Comparison of ENCODE assay signal across 9 cellular contexts in the genomic region with DNA sequence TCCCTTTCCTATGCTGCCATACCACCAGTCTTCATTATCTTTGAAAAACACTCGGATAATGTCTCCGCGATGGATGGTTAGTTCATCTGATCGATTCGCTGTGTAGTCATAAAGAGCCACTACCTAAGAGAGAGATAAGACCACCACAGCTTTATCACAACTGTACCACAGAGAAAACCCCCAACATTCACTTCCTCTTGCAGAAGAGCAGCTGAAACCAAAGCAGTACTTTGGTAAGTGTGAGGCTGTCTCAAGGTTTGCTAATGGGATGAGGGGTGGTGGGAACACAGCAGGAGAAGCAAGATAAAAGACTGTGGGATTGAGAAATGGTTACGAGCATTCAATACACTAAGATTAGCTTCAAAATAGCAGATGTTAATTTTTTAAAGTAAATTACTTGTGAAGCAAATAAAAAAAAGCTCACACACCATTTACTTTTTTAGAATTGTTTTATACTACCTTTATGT.
DNase-seq lines count a peak whose midpoint lies in the region; ATAC-seq, FAIRE-seq and TF ChIP-seq lines count a peak whose summit lies in the region.
"Had no signal": no experiment of that assay in that cellular context is flagged by ENCODE, and none has a peak within 500 bp of the region (broad histone marks: within the 10 kb centered on the region; RNA-seq: fewer than 3 reads in every experiment).

No MANE protein-coding gene starts in this region.

- SMC1A ChIA-PET in GM12878 (lab: Charles Lee; ENCODE audit: uncharacterized antibody, unreplicated experiment) = interaction anchor here (0.6 to 3.6 kb wide), 30 partner anchors 8 to 966 kb away, joined by 3 to 23 read pairs (median 5); partner anchors contain the start of gene BCLAF1

- POLR2A ChIA-PET in GM12878 (lab: Charles Lee) = interaction anchor here (0.9 to 1.6 kb wide), 3 partner anchors 8 to 149 kb away, joined by 3 to 7 read pairs (median 4); partner anchors contain the start of gene MYB

- WGBS in GM12878 (ENCODE audit: insufficient coverage, insufficient replicate concordance, low lambda C conversion rate, missing lambda C conversion rate) = 47% methylated on average over 6 of the region's 6 CpGs

- peak overlapping the region; percentile 80 for H3K27ac ChIP-seq in GM12878 (ENCODE audit: control insufficient read depth, insufficient read depth)
- H3K27ac ChIP-seq: epithelial cell of prostate had no signal

- ATAC-seq in GM21619 (IDR thresholded peaks at IDR 0.05; ENCODE audit: unreplicated experiment) (peak; percentile 95), HG03571 (IDR thresholded peaks at IDR 0.05; ENCODE audit: unreplicated experiment) (peak; percentile 98), GM12878 (peak; percentile 96)

- no peaks in the 10 kb centered on the region for H3K79me2 ChIP-seq in GM12878 (ENCODE audit: control insufficient read depth, insufficient read depth, low read length)

- FAIRE-seq in GM12892 (lab: Jason Lieb, UNC) (peak; percentile 87), GM12878 (lab: Jason Lieb, UNC) (peak; percentile 95)

- no peaks in the 10 kb centered on the region for H3K9me3 ChIP-seq in GM12878 (replicated peaks; ENCODE audit: control insufficient read depth, insufficient read depth, low read length)

- RAD21 ChIA-PET in GM12878 (lab: Charles Lee; ENCODE audit: unreplicated experiment) = interaction anchor here (0.5 to 2.4 kb wide), 23 partner anchors 9 to 315 kb away, joined by 3 to 24 read pairs (median 4); partner anchors contain the start of gene HBS1L

- 0 out of 2 replicates have a peak, but pooled peaks have one; percentile 3 for TF ChIP-seq RAD21 in GM12878 (IDR thresholded peaks at IDR 0.05; ENCODE audit: insufficient read depth, low read depth, low read length)

- H2AFZ ChIP-seq in GM12878 (ENCODE audit: control insufficient read depth, low read depth, low read length) = peak overlapping the region; percentile 46

- TF ChIP-seq POLR2A in GM12892 (IDR thresholded peaks at IDR 0.05; ENCODE audit: low read depth, low read length) = no peak
- no peak for TF ChIP-seq POLR2A in GM12878 (IDR thresholded peaks at IDR 0.05; ENCODE audit: low read depth, low read length)

- peak overlapping the region; percentile 100 for H3K4me2 ChIP-seq in GM12878 (ENCODE audit: control insufficient read depth, insufficient read depth)

- no TSS peak for BruUV-seq in GM12878 (replicated peaks; lab: Mats Ljungman, UMichigan)

- peak overlapping the region; percentile 52 for H3K9ac ChIP-seq in GM12878 (ENCODE audit: control insufficient read depth, insufficient read depth, low read length)

- TF ChIP-seq CTCF in GM12878 (IDR thresholded peaks at IDR 0.05 in 2 of 3, conservative IDR thresholded peaks at IDR 0.05 in 1 of 3; ENCODE audit: control insufficient read depth in 2 of 3, extremely low read depth in 1 of 3, insufficient read depth in 1 of 3, low read depth in 3 of 3, low read length in 3 of 3) (no peak), foreskin fibroblast (IDR thresholded peaks at IDR 0.05; ENCODE audit: low read depth, low read length) (no peak)

- intact Hi-C loops in GM12878 (cut with micrococcal nuclease; ENCODE audit: unreplicated experiment) = loop anchor here (1.0 to 2.0 kb wide), 3 partner anchors 94 to 178 kb away; no protein-coding TSS in a partner anchor
- intact Hi-C loops in posterior cingulate gyrus (cut with DNase I) = no loop called here

- peak overlapping the region; percentile 51 for H3K4me3 ChIP-seq in GM12878
- H3K4me3 ChIP-seq in foreskin fibroblast (ENCODE audit: low read depth in 1 of 2, low read length in 2 of 2) = no peak overlapping the region

- DNase-seq in GM12892 (ENCODE audit: insufficient read length) (peak; percentile 29), GM12878 (ENCODE audit: low read depth, low spot score) (peak; percentile 72), posterior cingulate gyrus (no peak), foreskin fibroblast (no peak)
- no peak for DNase-seq in activated effector memory CD4-positive, alpha-beta T cell treated with anti-CD3 and anti-CD28 coated beads, Interleukin-2, amount 50 U/mL, for 16 hours
- DNase-seq in stimulated activated CD4-positive, alpha-beta T cell treated with anti-CD3 and anti-CD28 coated beads, Interleukin-15, amount 100 ng/mL, for 24 hours = no peak

- no peaks in the 10 kb centered on the region for H3K36me3 ChIP-seq in GM12878 (ENCODE audit: control insufficient read depth in 2 of 2, insufficient read depth in 2 of 2, low read length in 1 of 2)

- no peaks in the 10 kb centered on the region for H3K27me3 ChIP-seq in GM12878 (replicated peaks in 1 of 2; ENCODE audit: control insufficient read depth in 2 of 2, insufficient read depth in 2 of 2, low read length in 1 of 2)

- no peaks in the 10 kb centered on the region for H4K20me1 ChIP-seq in GM12878 (ENCODE audit: control insufficient read depth, insufficient read depth)

- peaks cover 22% of the 10 kb centered on the region for H3K4me1 ChIP-seq in GM12878 (ENCODE audit: control insufficient read depth, insufficient read depth, low read length)

- peak; percentile 93 to 97 for TF ChIP-seq EP300 in GM12878 (IDR thresholded peaks at IDR 0.05; ENCODE audit: borderline replicate concordance in 1 of 2, control insufficient read depth in 1 of 2, low read depth in 2 of 2, low read length in 2 of 2)

- in situ Hi-C loops in GM12878 (cut with MboI) = no loop called here

- CTCF ChIA-PET in GM12878 (lab: Yijun Ruan, JAX) = interaction anchor here (0.9 to 2.2 kb wide), 9 partner anchors 8 to 179 kb away, joined by 3 to 13 read pairs (median 7); no protein-coding TSS in a partner anchor

TF ChIP-seq in GM12878, 131 proteins besides CTCF, POLR2A, EP300 and RAD21 (continues in another document):
- TF ChIP-seq SREBF1 (IDR thresholded peaks at IDR 0.05; ENCODE audit: low read length) (no peak), PAX8 (IDR thresholded peaks at IDR 0.05) (no peak), SP1 (IDR thresholded peaks at IDR 0.05; ENCODE audit: low read depth, low read length) (peak; percentile 60), TBL1XR1 (IDR thresholded peaks at IDR 0.05; ENCODE audit: low read depth, low read length) (peak; percentile 63; the same call in 1 of the 2 replicates), NR2F1 (conservative IDR thresholded peaks at IDR 0.05) (0 out of 2 replicates have a peak, but pooled peaks have one; percentile 13), NR2C1 (IDR thresholded peaks at IDR 0.05) (no peak), RFX5 (IDR thresholded peaks at IDR 0.05; ENCODE audit: low read depth, low read length) (no peak), YBX1 (IDR thresholded peaks at IDR 0.05) (no peak), IRF4 (IDR thresholded peaks at IDR 0.05; ENCODE audit: low read depth, low read length) (peak; percentile 95), ZNF24 (IDR thresholded peaks at IDR 0.05) (no peak)
- TF ChIP-seq, protein P1, sequence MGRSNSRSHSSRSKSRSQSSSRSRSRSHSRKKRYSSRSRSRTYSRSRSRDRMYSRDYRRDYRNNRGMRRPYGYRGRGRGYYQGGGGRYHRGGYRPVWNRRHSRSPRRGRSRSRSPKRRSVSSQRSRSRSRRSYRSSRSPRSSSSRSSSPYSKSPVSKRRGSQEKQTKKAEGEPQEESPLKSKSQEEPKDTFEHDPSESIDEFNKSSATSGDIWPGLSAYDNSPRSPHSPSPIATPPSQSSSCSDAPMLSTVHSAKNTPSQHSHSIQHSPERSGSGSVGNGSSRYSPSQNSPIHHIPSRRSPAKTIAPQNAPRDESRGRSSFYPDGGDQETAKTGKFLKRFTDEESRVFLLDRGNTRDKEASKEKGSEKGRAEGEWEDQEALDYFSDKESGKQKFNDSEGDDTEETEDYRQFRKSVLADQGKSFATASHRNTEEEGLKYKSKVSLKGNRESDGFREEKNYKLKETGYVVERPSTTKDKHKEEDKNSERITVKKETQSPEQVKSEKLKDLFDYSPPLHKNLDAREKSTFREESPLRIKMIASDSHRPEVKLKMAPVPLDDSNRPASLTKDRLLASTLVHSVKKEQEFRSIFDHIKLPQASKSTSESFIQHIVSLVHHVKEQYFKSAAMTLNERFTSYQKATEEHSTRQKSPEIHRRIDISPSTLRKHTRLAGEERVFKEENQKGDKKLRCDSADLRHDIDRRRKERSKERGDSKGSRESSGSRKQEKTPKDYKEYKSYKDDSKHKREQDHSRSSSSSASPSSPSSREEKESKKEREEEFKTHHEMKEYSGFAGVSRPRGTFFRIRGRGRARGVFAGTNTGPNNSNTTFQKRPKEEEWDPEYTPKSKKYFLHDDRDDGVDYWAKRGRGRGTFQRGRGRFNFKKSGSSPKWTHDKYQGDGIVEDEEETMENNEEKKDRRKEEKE (IDR thresholded peaks at IDR 0.05) = no peak
- TF ChIP-seq, protein P2, sequence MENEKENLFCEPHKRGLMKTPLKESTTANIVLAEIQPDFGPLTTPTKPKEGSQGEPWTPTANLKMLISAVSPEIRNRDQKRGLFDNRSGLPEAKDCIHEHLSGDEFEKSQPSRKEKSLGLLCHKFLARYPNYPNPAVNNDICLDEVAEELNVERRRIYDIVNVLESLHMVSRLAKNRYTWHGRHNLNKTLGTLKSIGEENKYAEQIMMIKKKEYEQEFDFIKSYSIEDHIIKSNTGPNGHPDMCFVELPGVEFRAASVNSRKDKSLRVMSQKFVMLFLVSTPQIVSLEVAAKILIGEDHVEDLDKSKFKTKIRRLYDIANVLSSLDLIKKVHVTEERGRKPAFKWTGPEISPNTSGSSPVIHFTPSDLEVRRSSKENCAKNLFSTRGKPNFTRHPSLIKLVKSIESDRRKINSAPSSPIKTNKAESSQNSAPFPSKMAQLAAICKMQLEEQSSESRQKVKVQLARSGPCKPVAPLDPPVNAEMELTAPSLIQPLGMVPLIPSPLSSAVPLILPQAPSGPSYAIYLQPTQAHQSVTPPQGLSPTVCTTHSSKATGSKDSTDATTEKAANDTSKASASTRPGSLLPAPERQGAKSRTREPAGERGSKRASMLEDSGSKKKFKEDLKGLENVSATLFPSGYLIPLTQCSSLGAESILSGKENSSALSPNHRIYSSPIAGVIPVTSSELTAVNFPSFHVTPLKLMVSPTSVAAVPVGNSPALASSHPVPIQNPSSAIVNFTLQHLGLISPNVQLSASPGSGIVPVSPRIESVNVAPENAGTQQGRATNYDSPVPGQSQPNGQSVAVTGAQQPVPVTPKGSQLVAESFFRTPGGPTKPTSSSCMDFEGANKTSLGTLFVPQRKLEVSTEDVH (IDR thresholded peaks at IDR 0.05; ENCODE audit: low read depth, partially characterized antibody) = no peak
- TF ChIP-seq, protein P3, sequence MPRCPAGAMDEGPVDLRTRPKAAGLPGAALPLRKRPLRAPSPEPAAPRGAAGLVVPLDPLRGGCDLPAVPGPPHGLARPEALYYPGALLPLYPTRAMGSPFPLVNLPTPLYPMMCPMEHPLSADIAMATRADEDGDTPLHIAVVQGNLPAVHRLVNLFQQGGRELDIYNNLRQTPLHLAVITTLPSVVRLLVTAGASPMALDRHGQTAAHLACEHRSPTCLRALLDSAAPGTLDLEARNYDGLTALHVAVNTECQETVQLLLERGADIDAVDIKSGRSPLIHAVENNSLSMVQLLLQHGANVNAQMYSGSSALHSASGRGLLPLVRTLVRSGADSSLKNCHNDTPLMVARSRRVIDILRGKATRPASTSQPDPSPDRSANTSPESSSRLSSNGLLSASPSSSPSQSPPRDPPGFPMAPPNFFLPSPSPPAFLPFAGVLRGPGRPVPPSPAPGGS (IDR thresholded peaks at IDR 0.05; ENCODE audit: borderline replicate concordance, insufficient read depth, low read depth, low read length, poor library complexity, severe bottlenecking) = peak; percentile 69

Comparison
In these comparisons a context has a peak if more than half of its experiments do, and no peak if none do; other contexts are left out.
1. DNase-seq: peak in GM12892 (single experiment) and GM12878 (single experiment); none in activated effector memory CD4-positive, alpha-beta T cell treated with anti-CD3 and anti-CD28 coated beads, Interleukin-2, amount 50 U/mL, for 16 hours (single experiment), stimulated activated CD4-positive, alpha-beta T cell treated with anti-CD3 and anti-CD28 coated beads, Interleukin-15, amount 100 ng/mL, for 24 hours (single experiment), posterior cingulate gyrus (0 of 10) and foreskin fibroblast (0 of 2).
2. Peak in every context shown above with its lines, with median percentiles within 50 percentile points of each other: ATAC-seq.